ENCODE assay signal across 18 cellular contexts in genomic region chr4:38124961-38125360, GRCh38.
"Had no signal": no experiment of that assay in that cellular context is flagged by ENCODE, and none has a peak within 500 bp of the region (broad histone marks: within the 10 kb centered on the region; RNA-seq: fewer than 3 reads in every experiment).

No MANE protein-coding gene starts in this region.

- H3K9me3 Mint-ChIP-seq: dendritic cell treated with granulocyte-macrophage colony-stimulating factor and Interleukin-4, amounts not matched to agents 40 ng/mL and 50 ng/mL, for 4 days; effector memory CD8-positive, alpha-beta T cell; natural killer cell treated with Interleukin-12 subunit alpha and Interleukin-12 subunit beta and Interleukin-15 and Interleukin-18, amount 100 ng/mL, for 72 hours had no signal

- H3K27ac ChIP-seq: heart left ventricle, stomach, thoracic aorta, transverse colon had no signal

- H3K9me3 ChIP-seq: heart left ventricle, stomach, thoracic aorta, transverse colon had no signal

- H3K4me3 ChIP-seq: heart left ventricle, stomach, thoracic aorta, transverse colon had no signal

- H3K27me3 ChIP-seq: heart left ventricle, stomach, transverse colon had no signal

- ATAC-seq: effector memory CD8-positive, alpha-beta T cell; heart left ventricle; left lobe of liver; natural killer cell treated with Interleukin-12 subunit alpha and Interleukin-12 subunit beta and Interleukin-15 and Interleukin-18, amount 100 ng/mL, for 72 hours; sciatic nerve had no signal

- DNase-seq: cerebellar nuclear complex; effector memory CD8-positive, alpha-beta T cell; erythroblast; foreskin melanocyte; heart left ventricle; hypothalamus; midbrain; occipital lobe; stimulated activated naive CD4-positive, alpha-beta T cell; stomach; substantia nigra; transverse colon had no signal

- H3K27ac Mint-ChIP-seq: dendritic cell treated with granulocyte-macrophage colony-stimulating factor and Interleukin-4, amounts not matched to agents 40 ng/mL and 50 ng/mL, for 4 days; natural killer cell treated with Interleukin-12 subunit alpha and Interleukin-12 subunit beta and Interleukin-15 and Interleukin-18, amount 100 ng/mL, for 72 hours had no signal

- H3K27me3 Mint-ChIP-seq: dendritic cell treated with granulocyte-macrophage colony-stimulating factor and Interleukin-4, amounts not matched to agents 40 ng/mL and 50 ng/mL, for 4 days; effector memory CD8-positive, alpha-beta T cell; natural killer cell treated with Interleukin-12 subunit alpha and Interleukin-12 subunit beta and Interleukin-15 and Interleukin-18, amount 100 ng/mL, for 72 hours had no signal

- FAIRE-seq: islet of Langerhans had no signal

- H3K4me3 Mint-ChIP-seq: dendritic cell treated with granulocyte-macrophage colony-stimulating factor and Interleukin-4, amounts not matched to agents 40 ng/mL and 50 ng/mL, for 4 days; effector memory CD8-positive, alpha-beta T cell; natural killer cell treated with Interleukin-12 subunit alpha and Interleukin-12 subunit beta and Interleukin-15 and Interleukin-18, amount 100 ng/mL, for 72 hours had no signal
